Comparison of ENCODE assay signal across 15 cellular contexts in the genomic region with DNA sequence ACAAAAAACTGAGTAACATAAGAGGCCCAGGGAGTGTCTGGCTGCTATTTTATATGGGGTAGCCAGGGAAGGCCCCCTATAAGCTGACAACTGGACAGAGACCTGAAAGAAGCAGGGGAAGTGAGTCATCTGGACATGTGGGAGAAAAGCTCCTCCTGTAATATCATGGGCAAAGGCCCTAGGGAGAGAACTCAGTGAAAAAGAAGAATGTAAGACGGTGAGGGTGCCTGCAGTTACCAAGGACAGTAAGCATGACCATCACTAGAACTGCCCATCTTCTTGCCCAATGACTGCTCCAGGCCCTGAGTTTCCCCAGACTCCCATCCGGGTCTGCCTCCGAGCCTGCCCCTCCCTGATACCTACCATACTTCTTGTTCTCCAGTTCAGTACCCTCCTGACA. TPM values are rescaled to one million over a fixed set of nuclear protein-coding genes. Genes with fewer than 3 reads are reported as not detected.
DNase-seq lines count a peak whose midpoint lies in the region; ATAC-seq, FAIRE-seq and TF ChIP-seq lines count a peak whose summit lies in the region.
"Had no signal": no experiment of that assay in that cellular context is flagged by ENCODE, and none has a peak within 500 bp of the region (broad histone marks: within the 10 kb centered on the region; RNA-seq: fewer than 3 reads in every experiment).

No MANE protein-coding gene starts in this region.

- ATAC-seq in left ventricle myocardium superior, result no peak
- no peak for ATAC-seq in activated naive CD8-positive, alpha-beta T cell treated with anti-CD3 and anti-CD28 coated beads, Interleukin-2, amount 10 ng/mL, durations not matched to agents 7 days and 5 days (ENCODE audit: low read depth)
- no peak for ATAC-seq in HG03354 (IDR thresholded peaks at IDR 0.05; ENCODE audit: poor library complexity, severe bottlenecking, unreplicated experiment)
- ATAC-seq: esophagus mucosa, HCT116, pancreas had no signal

- intact Hi-C loops in left ventricle myocardium inferior (cut with micrococcal nuclease), result loop anchor here (10.0 kb wide), 1 partner anchor 62 kb away; no protein-coding TSS in a partner anchor
- intact Hi-C loops in left ventricle myocardium superior (cut with micrococcal nuclease), result no loop called here

- no peaks in the 10 kb centered on the region for H3K27me3 Mint-ChIP-seq in activated naive CD8-positive, alpha-beta T cell treated with anti-CD3 and anti-CD28 coated beads, Interleukin-2, amount 10 ng/mL, durations not matched to agents 7 days and 5 days
- H3K27me3 Mint-ChIP-seq in mesothelial cell of epicardium (ENCODE audit: low read depth), result peaks cover 51% of the 10 kb centered on the region
- H3K27me3 Mint-ChIP-seq in type B pancreatic cell, result peaks cover 56% of the 10 kb centered on the region

- H3K27ac Mint-ChIP-seq in activated naive CD8-positive, alpha-beta T cell treated with anti-CD3 and anti-CD28 coated beads, Interleukin-2, amount 10 ng/mL, durations not matched to agents 7 days and 5 days, result peak overlapping the region; percentile 9
- H3K27ac Mint-ChIP-seq in mesothelial cell of epicardium, result no peak overlapping the region
- peak overlapping the region; percentile 35 for H3K27ac Mint-ChIP-seq in type B pancreatic cell

- peaks cover 13% of the 10 kb centered on the region for H3K36me3 Mint-ChIP-seq in activated naive CD8-positive, alpha-beta T cell treated with anti-CD3 and anti-CD28 coated beads, Interleukin-2, amount 10 ng/mL, durations not matched to agents 7 days and 5 days
- H3K36me3 Mint-ChIP-seq in mesothelial cell of epicardium (no peaks in the 10 kb centered on the region), type B pancreatic cell (no peaks in the 10 kb centered on the region)

- H3K27ac ChIP-seq in left ventricle myocardium inferior (replicated peaks), result peak overlapping the region; percentile 97
- H3K27ac ChIP-seq: C4-2B, pancreas had no signal

- H3K36me3 ChIP-seq in left ventricle myocardium inferior, result no peaks in the 10 kb centered on the region
- H3K36me3 ChIP-seq: pancreas had no signal

- peak overlapping the region; percentile 88 for H3K4me3 ChIP-seq in left ventricle myocardium inferior

- H3K4me1 ChIP-seq in left ventricle myocardium inferior, result peaks cover 65% of the 10 kb centered on the region

- peaks cover 29% of the 10 kb centered on the region for H3K4me1 Mint-ChIP-seq in activated naive CD8-positive, alpha-beta T cell treated with anti-CD3 and anti-CD28 coated beads, Interleukin-2, amount 10 ng/mL, durations not matched to agents 7 days and 5 days
- H3K4me1 Mint-ChIP-seq in mesothelial cell of epicardium (peaks cover 11% of the 10 kb centered on the region), type B pancreatic cell (ENCODE audit: unreplicated experiment) (peaks cover 14% of the 10 kb centered on the region)

- no peak for TF ChIP-seq CTCF in left ventricle myocardium inferior (IDR thresholded peaks at IDR 0.05; ENCODE audit: borderline replicate concordance)
- no peak for TF ChIP-seq CTCF in mesothelial cell of epicardium (IDR thresholded peaks at IDR 0.05; ENCODE audit: unreplicated experiment)
- no peak for TF ChIP-seq CTCF in type B pancreatic cell (conservative IDR thresholded peaks at IDR 0.05)

- no peaks in the 10 kb centered on the region for H3K9me3 ChIP-seq in left ventricle myocardium inferior (replicated peaks)
- H3K9me3 ChIP-seq: pancreas had no signal

- no peak for FAIRE-seq in frontal cortex (lab: Jason Lieb, UNC)
- FAIRE-seq: pancreas had no signal

- DNase-seq in left ventricle myocardium inferior (no peak), left ventricle myocardium superior (no peak), mesothelial cell of epicardium (ENCODE audit: low spot score in 2 of 2, unreplicated experiment in 2 of 2) (no peak), type B pancreatic cell (ENCODE audit: extremely low spot score, unreplicated experiment) (no peak), frontal cortex (ENCODE audit: low spot score in 2 of 2) (no peak), NCI-H226 (no peak)
- DNase-seq in activated naive CD8-positive, alpha-beta T cell treated with anti-CD3 and anti-CD28 coated beads, Interleukin-2, amount 10 ng/mL, durations not matched to agents 7 days and 5 days, result no peak
- DNase-seq: activated CD4-positive, alpha-beta T cell treated with anti-CD3 and anti-CD28 coated beads for 4 hours; NCI-H510A treated with DMSO at 0.1 percent for 48 hours; pancreas had no signal

- H3K9me3 Mint-ChIP-seq in activated naive CD8-positive, alpha-beta T cell treated with anti-CD3 and anti-CD28 coated beads, Interleukin-2, amount 10 ng/mL, durations not matched to agents 7 days and 5 days, result no peaks in the 10 kb centered on the region
- H3K9me3 Mint-ChIP-seq in mesothelial cell of epicardium, result no peaks in the 10 kb centered on the region
- H3K9me3 Mint-ChIP-seq in type B pancreatic cell, result no peaks in the 10 kb centered on the region

- H3K4me3 Mint-ChIP-seq in activated naive CD8-positive, alpha-beta T cell treated with anti-CD3 and anti-CD28 coated beads, Interleukin-2, amount 10 ng/mL, durations not matched to agents 7 days and 5 days, result peak overlapping the region; percentile 24
- peak overlapping the region; percentile 83 for H3K4me3 Mint-ChIP-seq in mesothelial cell of epicardium
- H3K4me3 Mint-ChIP-seq in type B pancreatic cell, result peak overlapping the region; percentile 89

- POLR2A ChIA-PET in activated naive CD8-positive, alpha-beta T cell treated with anti-CD3 and anti-CD28 coated beads, Interleukin-2, amount 10 ng/mL, durations not matched to agents 7 days and 5 days (lab: Charles Lee), result interaction anchor here (1.2 kb wide), 1 partner anchor 10 kb away, joined by 3 read pairs; no protein-coding TSS in a partner anchor

- H3K27me3 ChIP-seq in left ventricle myocardium inferior (ENCODE audit: low read depth), result peaks cover 45% of the 10 kb centered on the region
- H3K27me3 ChIP-seq: pancreas had no signal

RNA-seq across cellular contexts. Expression of a gene that starts 2.3 kb away (rescaled TPM):
- total RNA-seq in left ventricle myocardium inferior, result 10.0 TPM
- total RNA-seq in left ventricle myocardium superior, result 13.0 TPM
- 10 to 100 TPM; 73.4 to 78.6 TPM for total RNA-seq in activated naive CD8-positive, alpha-beta T cell treated with anti-CD3 and anti-CD28 coated beads, Interleukin-2, amount 10 ng/mL, durations not matched to agents 7 days and 5 days
- total RNA-seq in mesothelial cell of epicardium, result 6.7 to 12.0 TPM (median 9.6 TPM) in 3 replicates
- total RNA-seq in type B pancreatic cell (ENCODE audit: low replicate concordance), result 4.9 and 29.4 TPM in 2 replicates
- total RNA-seq in frontal cortex, result 68.1 TPM
- total RNA-seq: LHCN-M2 had no signal

Comparison
In these comparisons a context has a peak if more than half of its experiments do, and no peak if none do; other contexts are left out.
1. H3K4me3 Mint-ChIP-seq: peak in every context shown above with its lines; median percentile 89 in type B pancreatic cell; 83 in mesothelial cell of epicardium; 24 in activated naive CD8-positive, alpha-beta T cell treated with anti-CD3 and anti-CD28 coated beads, Interleukin-2, amount 10 ng/mL, durations not matched to agents 7 days and 5 days.